Comparison of ENCODE assay signal across 8 cellular contexts in genomic region chr17:20320535-20321229, GRCh38.
DNase-seq lines count a peak whose midpoint lies in the region; ATAC-seq, FAIRE-seq and TF ChIP-seq lines count a peak whose summit lies in the region.
"Not testable (repeated sequence)": the region's sequence is repeated elsewhere in the genome, so short reads cannot be mapped to it uniquely, and the experiment has no call there.

No MANE protein-coding gene starts in this region.

- peak overlapping the region; percentile 39 to 77; a peak in 3 of 6 replicates for H3K27ac ChIP-seq in A549
- H3K27ac ChIP-seq in endothelial cell of umbilical vein (ENCODE audit: insufficient read depth, low read depth, low read length); lower lobe of right lung: not testable (repeated sequence)

- not testable (repeated sequence) for FAIRE-seq in A549 (lab: Jason Lieb, UNC)
- peak; percentile 66 for FAIRE-seq in endothelial cell of umbilical vein (lab: Jason Lieb, UNC)

- peak; percentile 90 to 91 for ATAC-seq in A549
- peak; percentile 78 for ATAC-seq in GM18907 (IDR thresholded peaks at IDR 0.05; ENCODE audit: unreplicated experiment)
- peak; percentile 64 for ATAC-seq in HG03565 (IDR thresholded peaks at IDR 0.05; ENCODE audit: unreplicated experiment)
- peak; percentile 89 for ATAC-seq in activated T-helper 17 cell treated with anti-CD3 and anti-CD28 coated beads, Interleukin-2, amount 50 U/mL, for 72 hours (replicated peaks)
- peak; percentile 91 to 94 for ATAC-seq in lower lobe of right lung

- H3K9me3 Mint-ChIP-seq in activated T-helper 17 cell treated with anti-CD3 and anti-CD28 coated beads, Interleukin-2, amount 50 U/mL, for 72 hours: not testable (repeated sequence)

- peak; percentile 84 to 93 for TF ChIP-seq RAD21 in A549 (conservative IDR thresholded peaks at IDR 0.05 in 1 of 2, IDR thresholded peaks at IDR 0.05 in 1 of 2)

- not testable (repeated sequence) for H2AFZ ChIP-seq in endothelial cell of umbilical vein (ENCODE audit: low read depth, low read length)

- DNase-seq in A549 (ENCODE audit: low read depth in 1 of 2, low spot score in 1 of 2) (peak; percentile 21 to 88), SKM-1 (lab: John Stamatoyannopoulos, UW; ENCODE audit: unreplicated experiment) (peak; percentile 8), endothelial cell of umbilical vein (ENCODE audit: low read depth, low spot score) (peak; percentile 47), lower lobe of right lung (peak; percentile 79)
- peak; percentile 65 to 70 for DNase-seq in stimulated activated CD4-positive, alpha-beta T cell treated with anti-CD3 and anti-CD28 coated beads, Interleukin-1b, Interleukin-23, amount 100 ng/mL, for 4 hours (ENCODE audit: low read depth in 2 of 2)

- CTCF ChIA-PET in A549 (lab: Yijun Ruan, JAX) (interaction anchor here (0.5 to 3.2 kb wide), 30 partner anchors 9 to 1161 kb away, joined by 3 to 27 read pairs (median 4); partner anchors contain the start of gene SPECC1), endothelial cell of umbilical vein (lab: Charles Lee) (interaction anchor here (1.0 to 3.4 kb wide), 6 partner anchors 64 to 328 kb away, joined by 3 to 45 read pairs (median 5); no protein-coding TSS in a partner anchor)

- H3K36me3 ChIP-seq in endothelial cell of umbilical vein (ENCODE audit: control insufficient read depth in 2 of 2, extremely low read depth in 1 of 2, insufficient read depth in 2 of 2, low read length in 2 of 2); lower lobe of right lung: not testable (repeated sequence)

- not testable (repeated sequence) for TF ChIP-seq EP300 in A549 (IDR thresholded peaks at IDR 0.05)

- dilution Hi-C loops in endothelial cell of umbilical vein (cut with MboI; ENCODE audit: extremely low pct_ligation_motif_present, low sequenced_read_pairs): not testable (repeated sequence)

- H3K9ac ChIP-seq in endothelial cell of umbilical vein (replicated peaks; ENCODE audit: extremely low read depth, insufficient read depth, low read length): not testable (repeated sequence)

- not testable (repeated sequence) for H3K9me1 ChIP-seq in endothelial cell of umbilical vein (replicated peaks; ENCODE audit: control insufficient read depth, extremely low read depth, insufficient read depth, low read length)

- BruUV-seq in endothelial cell of umbilical vein (replicated peaks; lab: Mats Ljungman, UMichigan): not testable (repeated sequence)

- POLR2A ChIA-PET in A549 (lab: Yijun Ruan, JAX); endothelial cell of umbilical vein (lab: Charles Lee): not testable (repeated sequence)

- H3K79me2 ChIP-seq in endothelial cell of umbilical vein (ENCODE audit: control insufficient read depth, insufficient read depth, low read length): not testable (repeated sequence)

- not testable (repeated sequence) for H3K4me1 Mint-ChIP-seq in activated T-helper 17 cell treated with anti-CD3 and anti-CD28 coated beads, Interleukin-2, amount 50 U/mL, for 72 hours

- peak overlapping the region; percentile 84 for H3K4me2 ChIP-seq in A549
- H3K4me2 ChIP-seq in endothelial cell of umbilical vein (ENCODE audit: insufficient read depth, low read length): not testable (repeated sequence)

- not testable (repeated sequence) for H3K9me3 ChIP-seq in A549; endothelial cell of umbilical vein (replicated peaks; ENCODE audit: control insufficient read depth, insufficient read depth, low read length); lower lobe of right lung

- H3K4me3 Mint-ChIP-seq in activated T-helper 17 cell treated with anti-CD3 and anti-CD28 coated beads, Interleukin-2, amount 50 U/mL, for 72 hours: peak overlapping the region; percentile 56

- intact Hi-C loops in endothelial cell of umbilical vein (cut with micrococcal nuclease): loop anchor here (1.0 kb wide), 1 partner anchor 94 kb away; no protein-coding TSS in a partner anchor
- intact Hi-C loops in lower lobe of right lung (cut with DNase I): not testable (repeated sequence)

- H3K4me1 ChIP-seq in A549; endothelial cell of umbilical vein (ENCODE audit: control insufficient read depth, extremely low read depth, insufficient read depth, low read length); lower lobe of right lung: not testable (repeated sequence)

- not testable (repeated sequence) for H3K27me3 Mint-ChIP-seq in activated T-helper 17 cell treated with anti-CD3 and anti-CD28 coated beads, Interleukin-2, amount 50 U/mL, for 72 hours

- H3K36me3 Mint-ChIP-seq in activated T-helper 17 cell treated with anti-CD3 and anti-CD28 coated beads, Interleukin-2, amount 50 U/mL, for 72 hours (ENCODE audit: low read depth): not testable (repeated sequence)

- not testable (repeated sequence) for H4K20me1 ChIP-seq in endothelial cell of umbilical vein (replicated peaks; ENCODE audit: control insufficient read depth, extremely low read depth, insufficient read depth, low read length)

- peak; percentile 99 for TF ChIP-seq CTCF in A549 (IDR thresholded peaks at IDR 0.05)
- peak; percentile 61 to 83 for TF ChIP-seq CTCF in endothelial cell of umbilical vein (IDR thresholded peaks at IDR 0.05; ENCODE audit: extremely low read depth in 1 of 2, insufficient read depth in 1 of 2, low read depth in 1 of 2, low read length in 2 of 2)
- peak; percentile 95 for TF ChIP-seq CTCF in lower lobe of right lung (IDR thresholded peaks at IDR 0.05)

- peak overlapping the region; percentile 37 for H3K4me3 ChIP-seq in A549
- H3K4me3 ChIP-seq in endothelial cell of umbilical vein (replicated peaks in 1 of 3; ENCODE audit: insufficient read depth in 1 of 3, low read depth in 1 of 3, low read length in 3 of 3): peak overlapping the region in 1 of 3 experiments; percentile 20
- peak overlapping the region; percentile 52 for H3K4me3 ChIP-seq in lower lobe of right lung

- TF ChIP-seq POLR2A in A549 (IDR thresholded peaks at IDR 0.05; ENCODE audit: low read length); endothelial cell of umbilical vein (IDR thresholded peaks at IDR 0.05; ENCODE audit: low read depth, low read length): not testable (repeated sequence)

- H3K27ac Mint-ChIP-seq in activated T-helper 17 cell treated with anti-CD3 and anti-CD28 coated beads, Interleukin-2, amount 50 U/mL, for 72 hours: not testable (repeated sequence)

- WGBS in A549 (ENCODE audit: missing lambda C conversion rate): 37% methylated on average over 24 of the region's 47 CpGs

- not testable (repeated sequence) for H3K27me3 ChIP-seq in endothelial cell of umbilical vein (ENCODE audit: control insufficient read depth in 2 of 2, insufficient read depth in 2 of 2, low read length in 2 of 2); lower lobe of right lung (ENCODE audit: low read depth)

TF ChIP-seq in A549, 52 proteins besides CTCF, POLR2A, EP300 and RAD21:
- peak; percentile 34; the same call in 1 of the 2 replicates for TF ChIP-seq MAX (IDR thresholded peaks at IDR 0.05)
- TF ChIP-seq SMC3 (IDR thresholded peaks at IDR 0.05): peak; percentile 97
TF ChIP-seq in A549: peak in this region for 2; not testable (repeated sequence) for 50.

Comparison
In these comparisons a context has a peak if more than half of its experiments do, and no peak if none do; other contexts are left out.
1. DNase-seq: peak in every context shown above with its lines; median percentile 79 in lower lobe of right lung; 68 in stimulated activated CD4-positive, alpha-beta T cell treated with anti-CD3 and anti-CD28 coated beads, Interleukin-1b, Interleukin-23, amount 100 ng/mL, for 4 hours; 54 in A549; 47 in endothelial cell of umbilical vein; 8 in SKM-1.